20 cellular contexts compared by ENCODE assay signal in genomic region chr4:38464328-38464727, GRCh38.
"Had no signal": no experiment of that assay in that cellular context is flagged by ENCODE, and none has a peak within 500 bp of the region (broad histone marks: within the 10 kb centered on the region; RNA-seq: fewer than 3 reads in every experiment).

No MANE protein-coding gene starts in this region.

- H3K4me3 ChIP-seq: coronary artery, pancreas, sigmoid colon, tibial nerve, uterus had no signal

- DNase-seq: activated CD4-positive, alpha-beta T cell treated with anti-CD3 and anti-CD28 coated beads, Interleukin-2, amount 10 ng/mL, durations not matched to agents 24 days and 14 days; activated CD8-positive, alpha-beta T cell treated with anti-CD3 and anti-CD28 coated beads for 36 hours; activated naive CD4-positive, alpha-beta T cell; activated T-cell treated with anti-CD3 and anti-CD28 coated beads, Interleukin-2, amount 50 U/mL, for 1 hour; aorta; erythroblast; head of caudate nucleus; kidney; pancreas; sigmoid colon; stimulated activated CD4-positive, alpha-beta T cell treated with anti-CD3 and anti-CD28 coated beads, Interleukin-4, amount 100 ng/mL, for 4 hours; stimulated activated naive CD4-positive, alpha-beta T cell treated with Interleukin-2 at 50 U/mL for 16 hours; substantia nigra; SW 1271; T-helper 9 cell; uterus had no signal

- H3K36me3 ChIP-seq: pancreas, sigmoid colon, tibial nerve, uterus had no signal

- H3K9me3 ChIP-seq: pancreas, sigmoid colon, tibial nerve, uterus had no signal

- H3K27me3 ChIP-seq: pancreas, sigmoid colon, tibial nerve, uterus had no signal

- H3K4me3 Mint-ChIP-seq: activated CD4-positive, alpha-beta T cell treated with anti-CD3 and anti-CD28 coated beads, Interleukin-2, amount 10 ng/mL, durations not matched to agents 24 days and 14 days; activated CD8-positive, alpha-beta T cell treated with anti-CD3 and anti-CD28 coated beads for 36 hours; activated T-helper 17 cell treated with anti-CD3 and anti-CD28 coated beads, Interleukin-2, amount 50 U/mL, for 72 hours had no signal

- ATAC-seq: activated CD8-positive, alpha-beta T cell treated with anti-CD3 and anti-CD28 coated beads for 36 hours; activated T-helper 17 cell treated with anti-CD3 and anti-CD28 coated beads, Interleukin-2, amount 50 U/mL, for 72 hours; left lobe of liver; pancreas had no signal

- H3K27me3 Mint-ChIP-seq: activated CD8-positive, alpha-beta T cell treated with anti-CD3 and anti-CD28 coated beads for 36 hours; activated T-helper 17 cell treated with anti-CD3 and anti-CD28 coated beads, Interleukin-2, amount 50 U/mL, for 72 hours had no signal

- H3K27ac Mint-ChIP-seq: activated CD4-positive, alpha-beta T cell treated with anti-CD3 and anti-CD28 coated beads, Interleukin-2, amount 10 ng/mL, durations not matched to agents 24 days and 14 days; activated CD8-positive, alpha-beta T cell treated with anti-CD3 and anti-CD28 coated beads for 36 hours; activated T-helper 17 cell treated with anti-CD3 and anti-CD28 coated beads, Interleukin-2, amount 50 U/mL, for 72 hours had no signal

- H3K4me1 ChIP-seq: pancreas, tibial nerve, uterus had no signal

- H3K27ac ChIP-seq: coronary artery, pancreas, sigmoid colon, tibial nerve, uterus had no signal
